In genomic region chr12:112303004-112303403, GRCh38 we compare ENCODE assay signal across 8 cellular contexts.
DNase-seq lines count a peak whose midpoint lies in the region; ATAC-seq, FAIRE-seq and TF ChIP-seq lines count a peak whose summit lies in the region.

No MANE protein-coding gene starts in this region.

- H3K36me3 Mint-ChIP-seq in central memory CD8-positive, alpha-beta T cell (ENCODE audit: insufficient read depth), result peaks cover 23% of the 10 kb centered on the region

- peak overlapping the region; percentile 95 for H3K27ac Mint-ChIP-seq in central memory CD8-positive, alpha-beta T cell (ENCODE audit: low read depth)

- H3K27ac ChIP-seq in transverse colon (no peak overlapping the region), thyroid gland (no peak overlapping the region), small intestine (ENCODE audit: low read depth in 1 of 2, low read length in 1 of 2) (no peak overlapping the region)

- no peak for FAIRE-seq in small intestine (lab: Jason Lieb, UNC)

- no peaks in the 10 kb centered on the region for H3K27me3 Mint-ChIP-seq in central memory CD8-positive, alpha-beta T cell

- in situ Hi-C loops in transverse colon (cut with MboI; ENCODE audit: low pct_ligation_motif_present in 1 of 4, low pct_unique_long_range_greater_than_20kb in 1 of 4, low sequenced_read_pairs in 3 of 4), result no loop called here

- H3K9me3 Mint-ChIP-seq in central memory CD8-positive, alpha-beta T cell, result no peaks in the 10 kb centered on the region

- H3K27me3 ChIP-seq in transverse colon (no peaks in the 10 kb centered on the region), thyroid gland (no peaks in the 10 kb centered on the region), small intestine (ENCODE audit: control insufficient read depth in 2 of 2, insufficient read depth in 2 of 2, low read length in 2 of 2) (no peaks in the 10 kb centered on the region)

- no peak overlapping the region for H3K4me3 Mint-ChIP-seq in central memory CD8-positive, alpha-beta T cell

- peaks cover 0 to 14% (median 0%) of the 10 kb centered on the region in 4 donors for H3K36me3 ChIP-seq in transverse colon
- H3K36me3 ChIP-seq in thyroid gland, result peaks cover 0 to 2% of the 10 kb centered on the region in 2 donors
- peaks cover 0 to 8% of the 10 kb centered on the region in 2 donors for H3K36me3 ChIP-seq in small intestine (ENCODE audit: control insufficient read depth in 2 of 2, insufficient read depth in 2 of 2, low read length in 2 of 2)

- ATAC-seq in GM18858 (IDR thresholded peaks at IDR 0.05; ENCODE audit: unreplicated experiment) (peak; percentile 95), HG02885 (IDR thresholded peaks at IDR 0.05; ENCODE audit: poor library complexity, unreplicated experiment) (peak; percentile 97)
- peak; percentile 98 for ATAC-seq in central memory CD8-positive, alpha-beta T cell (replicated peaks; ENCODE audit: extremely low read depth, poor library complexity, severe bottlenecking)

- 54% methylated on average over 3 of the region's 3 CpGs; no CpG with 5 or more reads in 1 of the 2 donors for WGBS in transverse colon (ENCODE audit: low coverage in 1 of 2), 2 donors
- 66 to 69% methylated on average over 3 of the region's 3 CpGs for WGBS in thyroid gland, 2 donors
- WGBS in small intestine, 3 donors, result 43 to 55% (median 49%) methylated on average over 3 of the region's 3 CpGs

- TF ChIP-seq EP300 in transverse colon (IDR thresholded peaks at IDR 0.05; ENCODE audit: low read depth), result no peak

- TF ChIP-seq CTCF in transverse colon (IDR thresholded peaks at IDR 0.05) (no peak), thyroid gland (IDR thresholded peaks at IDR 0.05) (no peak)

- H3K9me3 ChIP-seq in transverse colon, result no peaks in the 10 kb centered on the region
- no peaks in the 10 kb centered on the region for H3K9me3 ChIP-seq in thyroid gland
- no peaks in the 10 kb centered on the region for H3K9me3 ChIP-seq in small intestine (ENCODE audit: control insufficient read depth, low read depth)

- H3K4me1 Mint-ChIP-seq in central memory CD8-positive, alpha-beta T cell, result peaks cover 9% of the 10 kb centered on the region

- TF ChIP-seq POLR2A in transverse colon (IDR thresholded peaks at IDR 0.05) (no peak), thyroid gland (IDR thresholded peaks at IDR 0.05) (no peak)

- DNase-seq in T-helper 22 cell (ENCODE audit: low read depth), result peak; percentile 11
- peak in 1 of 2 donors; percentile 40 for DNase-seq in central memory CD8-positive, alpha-beta T cell (ENCODE audit: low spot score in 2 of 2)
- peak; percentile 57 for DNase-seq in stimulated activated CD4-positive, alpha-beta T cell treated with anti-CD3 and anti-CD28 coated beads, Interleukin-1b, Interleukin-23, amount 100 ng/mL, for 48 hours
- DNase-seq in transverse colon, result no peak
- no peak for DNase-seq in thyroid gland
- DNase-seq in small intestine, result no peak

- intact Hi-C loops in transverse colon (cut with DNase I; ENCODE audit: low total_unique reads) (no loop called here), thyroid gland (cut with DNase I) (no loop called here)

- H3K4me3 ChIP-seq in transverse colon, result no peak overlapping the region
- no peak overlapping the region for H3K4me3 ChIP-seq in thyroid gland (replicated peaks in 1 of 3)
- H3K4me3 ChIP-seq in small intestine (ENCODE audit: low read depth in 1 of 2, low read length in 2 of 2), result no peak overlapping the region

- H3K4me1 ChIP-seq in transverse colon (no peaks in the 10 kb centered on the region), thyroid gland (peaks cover 0 to 5% of the 10 kb centered on the region in 2 donors), small intestine (ENCODE audit: control insufficient read depth in 2 of 2, insufficient read depth in 1 of 2, low read depth in 1 of 2, low read length in 1 of 2) (no peaks in the 10 kb centered on the region)

Comparison
In these comparisons a context has a peak if more than half of its experiments do, and no peak if none do; other contexts are left out.
1. DNase-seq: peak in T-helper 22 cell (single experiment) and stimulated activated CD4-positive, alpha-beta T cell treated with anti-CD3 and anti-CD28 coated beads, Interleukin-1b, Interleukin-23, amount 100 ng/mL, for 48 hours (single experiment); none in transverse colon (single experiment), thyroid gland (0 of 2) and small intestine (single experiment).
2. Peak in every context shown above with its lines, with median percentiles within 50 percentile points of each other: ATAC-seq.